In the genomic region with DNA sequence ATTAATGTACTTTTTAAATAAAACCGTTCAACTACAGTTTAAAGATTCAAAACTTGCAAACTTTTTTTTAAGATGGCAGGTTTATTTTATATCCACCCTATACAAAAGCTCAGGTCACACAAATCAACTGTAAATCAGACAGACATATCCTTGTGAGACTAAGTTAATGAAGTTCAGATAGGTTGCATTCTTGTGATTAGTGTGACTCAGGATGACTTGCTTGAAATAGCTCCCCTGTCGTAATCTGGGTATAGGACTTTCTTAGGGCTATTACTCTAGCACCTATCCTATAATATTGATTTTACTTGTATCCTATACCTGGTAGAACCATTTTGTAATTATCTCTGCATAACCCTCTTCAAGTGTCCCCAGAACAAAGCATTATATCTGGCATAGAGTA, we compare ENCODE assay signal across 20 cellular contexts. TPM values are rescaled to one million over a fixed set of nuclear protein-coding genes. Genes with fewer than 3 reads are reported as not detected.
A peak's percentile ranks its signal among the peaks of the same experiment; 100 is the strongest.
DNase-seq lines count a peak whose midpoint lies in the region; ATAC-seq, FAIRE-seq and TF ChIP-seq lines count a peak whose summit lies in the region.
"Had no signal": no experiment of that assay in that cellular context is flagged by ENCODE, and none has a peak within 500 bp of the region (broad histone marks: within the 10 kb centered on the region; RNA-seq: fewer than 3 reads in every experiment).

No MANE protein-coding gene starts in this region.

- H3K79me1 ChIP-seq in IMR-90 (ENCODE audit: low read depth in 1 of 2, low read length in 2 of 2) = no peaks in the 10 kb centered on the region

- H3K4me3 ChIP-seq in IMR-90 (ENCODE audit: insufficient read depth, low read depth, low read length) = no peak overlapping the region
- H3K4me3 ChIP-seq: gastrocnemius medialis, upper lobe of left lung had no signal

- no peaks in the 10 kb centered on the region for H4K20me1 ChIP-seq in IMR-90 (ENCODE audit: insufficient read depth, low read length)

- H2AK5ac ChIP-seq in IMR-90 (ENCODE audit: low read depth, low read length) = no peak overlapping the region

- H3K27me3 ChIP-seq in IMR-90 (ENCODE audit: control insufficient read depth, insufficient read depth, low read length) (no peaks in the 10 kb centered on the region), foreskin keratinocyte (no peaks in the 10 kb centered on the region)
- H3K27me3 ChIP-seq: gastrocnemius medialis, upper lobe of left lung had no signal

- in situ Hi-C loops in IMR-90 (cut with MboI; ENCODE audit: low sequenced_read_pairs) = no loop called here

- TF ChIP-seq CTCF in D721Med (IDR thresholded peaks at IDR 0.05; ENCODE audit: insufficient read depth, missing control alignments) = no peak
- TF ChIP-seq CTCF in IMR-90 (conservative IDR thresholded peaks at IDR 0.05; ENCODE audit: low read depth, low read length) = no peak
- TF ChIP-seq CTCF in foreskin keratinocyte (conservative IDR thresholded peaks at IDR 0.05) = no peak
- no peak for TF ChIP-seq CTCF in GM10266 (IDR thresholded peaks at IDR 0.05; ENCODE audit: control insufficient read depth, insufficient read depth, low read depth, missing control alignments)

- H2BK5ac ChIP-seq in IMR-90 (ENCODE audit: low read depth, low read length, poor library complexity, severe bottlenecking) = no peak overlapping the region

- H4K8ac ChIP-seq in IMR-90 (ENCODE audit: low read depth in 2 of 2, low read length in 2 of 2) = no peak overlapping the region

- H3K4me2 ChIP-seq in IMR-90 (ENCODE audit: low read depth, low read length) = no peak overlapping the region
- H3K4me2 ChIP-seq: KMS-11 had no signal

- no TSS peak for BruUV-seq in IMR-90 (replicated peaks; lab: Mats Ljungman, UMichigan)

- no peak for ATAC-seq in IMR-90 (ENCODE audit: low read depth)
- peak; percentile 51 for ATAC-seq in foreskin keratinocyte
- ATAC-seq in GM21515 (IDR thresholded peaks at IDR 0.05; ENCODE audit: unreplicated experiment) = no peak
- ATAC-seq: activated T-cell treated with anti-CD3 and anti-CD28 coated beads, Interleukin-2, amount 50 U/mL, for 4 hours; gastrocnemius medialis had no signal

- H2BK120ac ChIP-seq in IMR-90 (ENCODE audit: low read depth, low read length) = no peak overlapping the region

- no peak overlapping the region for H3K9ac ChIP-seq in IMR-90 (ENCODE audit: low read depth, low read length)
- H3K9ac ChIP-seq: KMS-11 had no signal

- intact Hi-C loops in IMR-90 (cut with micrococcal nuclease) = no loop called here

- H3K36me3 ChIP-seq in IMR-90 (ENCODE audit: control insufficient read depth, insufficient read depth, low read length) = no peaks in the 10 kb centered on the region
- H3K36me3 ChIP-seq: gastrocnemius medialis, upper lobe of left lung had no signal

- no peak for DNase-seq in D721Med (ENCODE audit: insufficient read length, low spot score)
- peak; percentile 48 for DNase-seq in IMR-90
- DNase-seq in astrocyte of the hippocampus (ENCODE audit: low read depth, low spot score) = peak; percentile 19
- peak in 1 of 2 donors; percentile 48 for DNase-seq in foreskin keratinocyte
- DNase-seq in activated CD4-positive, alpha-beta T cell treated with anti-CD3 and anti-CD28 coated beads, Interleukin-2, amount 50 U/mL, for 1 hour = no peak
- no peak for DNase-seq in GM10266 (ENCODE audit: extremely low spot score)
- DNase-seq in nucleus accumbens (lab: John Stamatoyannopoulos, UW) = no peak
- DNase-seq: activated CD8-positive, alpha-beta memory T cell treated with anti-CD3 and anti-CD28 coated beads for 24 hours; activated T-cell treated with anti-CD3 and anti-CD28 coated beads, Interleukin-2, amount 50 U/mL, for 4 hours; gastrocnemius medialis; naive B cell; NCI-H187; NK-92 treated with Interleukin-12 subunit alpha and Interleukin-12 subunit beta, amount 100 ng/mL, for 24 hours; stimulated activated CD4-positive, alpha-beta T cell treated with anti-CD3 and anti-CD28 coated beads, Interleukin-12 subunit alpha, Interleukin-12 subunit beta, amount 100 ng/mL, for 4 hours; T-helper 9 cell; upper lobe of left lung had no signal

- TF ChIP-seq POLR2A in IMR-90 (IDR thresholded peaks at IDR 0.05; ENCODE audit: low read depth, low read length) = no peak

- no peak overlapping the region for H3K14ac ChIP-seq in IMR-90 (replicated peaks; ENCODE audit: low read depth, low read length)

- H3K18ac ChIP-seq in IMR-90 (ENCODE audit: low read depth, low read length) = no peak overlapping the region

- H2AFZ ChIP-seq in IMR-90 (replicated peaks; ENCODE audit: low read length, poor library complexity) = no peak overlapping the region

- H3K9me1 ChIP-seq in IMR-90 (ENCODE audit: insufficient read depth, low read length) = no peaks in the 10 kb centered on the region

- no peak overlapping the region for H2BK20ac ChIP-seq in IMR-90 (ENCODE audit: low read depth, low read length)

- CTCF ChIA-PET in IMR-90 (lab: Yijun Ruan, JAX) = no interaction called here

- H3K4me1 ChIP-seq in IMR-90 (ENCODE audit: control insufficient read depth, insufficient read depth, low read length) (no peaks in the 10 kb centered on the region), foreskin keratinocyte (no peaks in the 10 kb centered on the region)
- H3K4me1 ChIP-seq: gastrocnemius medialis, upper lobe of left lung had no signal

- FAIRE-seq in D721Med (lab: Jason Lieb, UNC) = peak; percentile 41
- FAIRE-seq: colon, GM18507 had no signal

- H3K4ac ChIP-seq in IMR-90 (ENCODE audit: low read depth, low read length) = no peak overlapping the region

- H3K27ac ChIP-seq in IMR-90 (ENCODE audit: insufficient read depth, low read length) (no peak overlapping the region), foreskin keratinocyte (no peak overlapping the region)
- H3K27ac ChIP-seq: gastrocnemius medialis, KMS-11, upper lobe of left lung had no signal

- H3K56ac ChIP-seq in IMR-90 (ENCODE audit: extremely low read depth, insufficient read depth, low read length) = no peak overlapping the region

- H4K5ac ChIP-seq in IMR-90 (ENCODE audit: low read depth, low read length) = no peak overlapping the region

- dilution Hi-C loops in IMR-90 (cut with HindIII; ENCODE audit: low sequenced_read_pairs, unreplicated experiment) = no loop called here

- WGBS in IMR-90 (ENCODE audit: extremely low coverage in 2 of 2, insufficient read length in 1 of 2), 2 experiments = no CpG with 5 or more reads among the region's 2 CpGs

- no peak overlapping the region for H3K23ac ChIP-seq in IMR-90 (ENCODE audit: low read depth, low read length)

- H4K91ac ChIP-seq in IMR-90 (ENCODE audit: insufficient read depth, low read depth, low read length) = no peak overlapping the region

- H2AK9ac ChIP-seq in IMR-90 (replicated peaks; ENCODE audit: low read depth, low read length, poor library complexity) = no peak overlapping the region

- POLR2A ChIA-PET in IMR-90 (lab: Charles Lee; ENCODE audit: unreplicated experiment) = no interaction called here

- TF ChIP-seq RAD21 in IMR-90 (IDR thresholded peaks at IDR 0.05; ENCODE audit: low read length) = no peak

- H3K9me3 ChIP-seq in IMR-90 (ENCODE audit: control insufficient read depth, insufficient read depth, low read length) = no peaks in the 10 kb centered on the region
- H3K9me3 ChIP-seq: gastrocnemius medialis, upper lobe of left lung had no signal

- H2BK15ac ChIP-seq in IMR-90 (ENCODE audit: low read depth, low read length) = no peak overlapping the region

TF ChIP-seq in IMR-90, 13 proteins besides CTCF, POLR2A, EP300 and RAD21:
- no peak for TF ChIP-seq RCOR1 (IDR thresholded peaks at IDR 0.05; ENCODE audit: insufficient replicate concordance, low read length)
- TF ChIP-seq CEBPB (IDR thresholded peaks at IDR 0.05; ENCODE audit: low read depth, low read length) = peak; percentile 7; the same call in 1 of the 2 replicates
- TF ChIP-seq MAFK (IDR thresholded peaks at IDR 0.05; ENCODE audit: low read depth, low read length) = no peak
- TF ChIP-seq NFE2L2 (IDR thresholded peaks at IDR 0.05; ENCODE audit: low read depth, low read length) = peak; percentile 67

RNA-seq across cellular contexts. Expression of gene PRKD1, which starts 9.5 kb away (rescaled TPM):
- total RNA-seq in IMR-90 (2012; rRNA removed) = 12.8 and 12.9 TPM in 2 replicates
- polyA plus RNA-seq in IMR-90 (2012; rRNA removed) = 12.2 and 14.2 TPM in 2 replicates
- polyA plus RNA-seq in IMR-90 (2012; cell fraction: cytosol; rRNA removed) = 4.0 and 5.8 TPM in 2 replicates
- polyA plus RNA-seq in IMR-90 (2012; cell fraction: nucleus; rRNA removed; ENCODE audit: low replicate concordance) = 5.6 and 31.1 TPM in 2 replicates
- total RNA-seq in foreskin keratinocyte = 0.27 and 0.60 TPM in 2 replicates
- 0.13 and 0.23 TPM in 2 replicates for polyA plus RNA-seq in foreskin keratinocyte

Comparison
In these comparisons a context has a peak if more than half of its experiments do, and no peak if none do; other contexts are left out.
1. DNase-seq: peak in IMR-90 (single experiment) and astrocyte of the hippocampus (single experiment); none in D721Med (single experiment), activated CD4-positive, alpha-beta T cell treated with anti-CD3 and anti-CD28 coated beads, Interleukin-2, amount 50 U/mL, for 1 hour (single experiment), GM10266 (single experiment) and nucleus accumbens (0 of 56).